In the genomic region with DNA sequence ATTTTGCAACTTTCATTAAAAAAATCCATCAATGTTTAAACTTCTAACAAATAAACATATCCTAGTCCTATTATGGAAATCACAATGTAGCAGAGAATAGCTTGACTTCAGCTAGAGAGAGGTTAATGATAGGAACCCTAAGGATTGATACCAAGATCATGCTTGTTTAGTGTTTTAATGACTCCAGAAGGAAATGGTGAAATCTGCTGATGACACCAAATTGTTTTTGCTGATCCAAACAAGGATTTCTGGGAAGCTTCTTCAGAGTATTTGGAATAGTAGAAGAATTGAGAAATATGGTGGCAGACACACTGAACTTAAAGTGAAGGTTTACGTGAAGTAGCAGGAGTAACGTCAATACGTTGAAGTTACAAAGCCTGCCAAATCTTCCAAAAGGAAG, we compare ENCODE assay signal across 1 cellular context.
TF ChIP-seq lines count a peak whose summit lies in the region.

No MANE protein-coding gene starts in this region.

TF ChIP-seq in A549, 52 proteins besides CTCF, POLR2A, EP300 and RAD21 (continued from another document):
- TF ChIP-seq, protein P1, sequence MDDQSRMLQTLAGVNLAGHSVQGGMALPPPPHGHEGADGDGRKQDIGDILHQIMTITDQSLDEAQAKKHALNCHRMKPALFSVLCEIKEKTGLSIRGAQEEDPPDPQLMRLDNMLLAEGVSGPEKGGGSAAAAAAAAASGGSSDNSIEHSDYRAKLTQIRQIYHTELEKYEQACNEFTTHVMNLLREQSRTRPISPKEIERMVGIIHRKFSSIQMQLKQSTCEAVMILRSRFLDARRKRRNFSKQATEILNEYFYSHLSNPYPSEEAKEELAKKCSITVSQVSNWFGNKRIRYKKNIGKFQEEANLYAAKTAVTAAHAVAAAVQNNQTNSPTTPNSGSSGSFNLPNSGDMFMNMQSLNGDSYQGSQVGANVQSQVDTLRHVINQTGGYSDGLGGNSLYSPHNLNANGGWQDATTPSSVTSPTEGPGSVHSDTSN (IDR thresholded peaks at IDR 0.05) = no peak
